35 cellular contexts compared by ENCODE assay signal in the genomic region with DNA sequence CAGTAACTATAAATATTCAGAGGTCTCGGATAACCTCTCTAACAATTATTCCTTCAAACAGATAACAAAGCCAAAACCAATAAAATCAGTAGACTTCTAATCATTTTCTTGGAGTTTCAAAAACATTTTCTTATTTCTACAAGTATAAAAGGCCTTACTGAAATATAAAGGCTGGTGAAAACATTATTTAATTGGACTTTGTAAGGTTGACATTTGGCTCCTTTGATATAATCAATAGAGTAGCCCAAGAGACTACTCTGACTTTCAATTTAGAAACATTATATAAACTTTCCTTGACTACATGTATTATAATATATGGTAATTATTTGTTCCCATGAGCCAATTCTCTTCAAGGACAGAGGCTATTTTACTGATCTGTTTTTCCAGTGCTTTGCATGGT.
DNase-seq lines count a peak whose midpoint lies in the region; ATAC-seq, FAIRE-seq and TF ChIP-seq lines count a peak whose summit lies in the region.
"Had no signal": no experiment of that assay in that cellular context is flagged by ENCODE, and none has a peak within 500 bp of the region (broad histone marks: within the 10 kb centered on the region; RNA-seq: fewer than 3 reads in every experiment).

No MANE protein-coding gene starts in this region.

- no peak overlapping the region for H3K4me3 Mint-ChIP-seq in type B pancreatic cell
- H3K4me3 Mint-ChIP-seq: B cell; CD14-positive monocyte; CD4-positive, alpha-beta T cell; CD8-positive, alpha-beta memory T cell; CD8-positive, alpha-beta T cell had no signal

- WGBS in liver = 63% methylated on average over 1 of the region's 1 CpG
- WGBS in HepG2 (ENCODE audit: low lambda C conversion rate) = 97% methylated on average over 1 of the region's 1 CpG
- WGBS in right lobe of liver (ENCODE audit: insufficient coverage, low coverage, low lambda C conversion rate, missing lambda C conversion rate) = 50% methylated on average over 1 of the region's 1 CpG

- no peaks in the 10 kb centered on the region for H3K79me2 ChIP-seq in HepG2 (ENCODE audit: insufficient read depth, low read length)

- H3K27ac Mint-ChIP-seq in type B pancreatic cell = no peak overlapping the region

- H3K27ac ChIP-seq in liver (ENCODE audit: low read depth in 1 of 2, low read length in 2 of 2) = no peak overlapping the region
- no peak overlapping the region for H3K27ac ChIP-seq in HepG2 (ENCODE audit: extremely low read length, insufficient read depth, low read length)
- no peak overlapping the region for H3K27ac ChIP-seq in right lobe of liver
- H3K27ac ChIP-seq: 22Rv1; A549; BLaER1; BLaER1 treated with 17β-estradiol and CSF1 and Interleukin-3, amounts not matched to agents 10 nM and 100 nM; C4-2B had no signal

- TF ChIP-seq POLR2A in HepG2 (IDR thresholded peaks at IDR 0.05; ENCODE audit: insufficient read depth in 1 of 2, low read depth in 2 of 2, low read length in 2 of 2) (no peak), right lobe of liver (IDR thresholded peaks at IDR 0.05) (no peak)

- BruUV-seq in HepG2 (replicated peaks; lab: Mats Ljungman, UMichigan) = no TSS peak

- H3K4me1 ChIP-seq in liver (ENCODE audit: control insufficient read depth in 4 of 4, insufficient read depth in 4 of 4, low read length in 3 of 4) (peaks cover 1 to 6% (median 6%) of the 10 kb centered on the region in 4 donors), HepG2 (ENCODE audit: insufficient read depth, low read length) (no peaks in the 10 kb centered on the region), right lobe of liver (peaks cover 0 to 18% (median 0%) of the 10 kb centered on the region in 4 donors)
- H3K4me1 ChIP-seq: BE2C, BLaER1, Caco-2 had no signal

- no peaks in the 10 kb centered on the region for H3K27me3 ChIP-seq in liver (ENCODE audit: control insufficient read depth in 4 of 4, insufficient read depth in 4 of 4, low read length in 3 of 4)
- H3K27me3 ChIP-seq in HepG2 (ENCODE audit: control insufficient read depth in 1 of 2, insufficient read depth in 2 of 2, low read length in 2 of 2) = no peaks in the 10 kb centered on the region
- H3K27me3 ChIP-seq in right lobe of liver = no peaks in the 10 kb centered on the region
- H3K27me3 ChIP-seq: BE2C; BLaER1; BLaER1 treated with 17β-estradiol and CSF1 and Interleukin-3, amounts not matched to agents 10 nM and 100 nM had no signal

- TF ChIP-seq CTCF in liver (IDR thresholded peaks at IDR 0.05; ENCODE audit: low read depth, low read length, missing input control) (no peak), HepG2 (CRISPR knock-in tag; IDR thresholded peaks at IDR 0.05) (no peak), right lobe of liver (IDR thresholded peaks at IDR 0.05) (no peak), type B pancreatic cell (conservative IDR thresholded peaks at IDR 0.05) (no peak)

- peaks cover 23% of the 10 kb centered on the region for H3K36me3 Mint-ChIP-seq in type B pancreatic cell

- no peak for ATAC-seq in HepG2
- ATAC-seq in left lobe of liver = peak; percentile 76
- ATAC-seq in right lobe of liver = peak; percentile 49 to 70 (median 65)
- ATAC-seq: A549; CD8-positive, alpha-beta T cell had no signal

- TF ChIP-seq EP300 in HepG2 (IDR thresholded peaks at IDR 0.05; ENCODE audit: low read depth in 2 of 2, low read length in 2 of 2) = no peak
- no peak for TF ChIP-seq EP300 in HepG2 (CRISPR knock-in tag; IDR thresholded peaks at IDR 0.05; ENCODE audit: borderline replicate concordance)

- CTCF ChIA-PET in HepG2 (lab: Yijun Ruan, JAX; ENCODE audit: low intra/inter-chr PET ratio, low total read pairs) = no interaction called here

- H3K9me3 ChIP-seq in liver (ENCODE audit: control insufficient read depth in 4 of 4, low read length in 3 of 4) (peaks cover 0 to 8% (median 2%) of the 10 kb centered on the region in 4 donors), HepG2 (ENCODE audit: low read length) (no peaks in the 10 kb centered on the region; the same call in 1 of the 2 replicates), right lobe of liver (no peaks in the 10 kb centered on the region)
- H3K9me3 ChIP-seq: A549, BE2C had no signal

- peaks cover 0 to 2% (median 0%) of the 10 kb centered on the region in 4 donors for H3K36me3 ChIP-seq in liver (ENCODE audit: control insufficient read depth in 4 of 4, insufficient read depth in 3 of 4, low read depth in 1 of 4, low read length in 3 of 4)
- H3K36me3 ChIP-seq in HepG2 (replicated peaks in 1 of 2; ENCODE audit: control insufficient read depth in 1 of 2, insufficient read depth in 2 of 2, low read length in 2 of 2) = peaks cover 0 to 4% of the 10 kb centered on the region in 2 experiments; a peak in 1 of 5 replicates
- H3K36me3 ChIP-seq in right lobe of liver = no peaks in the 10 kb centered on the region
- H3K36me3 ChIP-seq: BE2C had no signal

- intact Hi-C loops in HepG2 (cut with micrococcal nuclease; ENCODE audit: unreplicated experiment) (no loop called here), right lobe of liver (cut with DNase I) (no loop called here)

- peaks cover 7% of the 10 kb centered on the region for H3K9me3 Mint-ChIP-seq in type B pancreatic cell

- H3K4me2 ChIP-seq in HepG2 (ENCODE audit: low read depth, low read length) = no peak overlapping the region
- H3K4me2 ChIP-seq: A549; BLaER1; BLaER1 treated with 17β-estradiol and CSF1 and Interleukin-3, amounts not matched to agents 10 nM and 100 nM had no signal

- H3K9ac ChIP-seq in liver (ENCODE audit: low read depth in 1 of 2, low read length in 2 of 2) = no peak overlapping the region
- H3K9ac ChIP-seq in HepG2 (ENCODE audit: insufficient read depth, low read depth, low read length) = no peak overlapping the region
- H3K9ac ChIP-seq: BLaER1; BLaER1 treated with 17β-estradiol and CSF1 and Interleukin-3, amounts not matched to agents 10 nM and 100 nM had no signal

- POLR2A ChIA-PET in HepG2 (lab: Yijun Ruan, JAX) = no interaction called here

- H3K4me3 ChIP-seq in liver (ENCODE audit: low read depth in 1 of 3, low read length in 3 of 3) (no peak overlapping the region), HepG2 (replicated peaks in 1 of 3; ENCODE audit: insufficient read depth in 1 of 3, low read depth in 2 of 3, low read length in 3 of 3) (no peak overlapping the region), right lobe of liver (no peak overlapping the region)
- H3K4me3 ChIP-seq: A549; BLaER1; BLaER1 treated with 17β-estradiol and CSF1 and Interleukin-3, amounts not matched to agents 10 nM and 100 nM had no signal

- TF ChIP-seq RAD21 in liver (IDR thresholded peaks at IDR 0.05) (no peak), HepG2 (CRISPR knock-in tag; IDR thresholded peaks at IDR 0.05) (no peak)

- FAIRE-seq in HepG2 (lab: Jason Lieb, UNC) (no peak), A204.1 (lab: Jason Lieb, UNC) (peak; percentile 41)
- FAIRE-seq: A549, D721Med had no signal

- no peaks in the 10 kb centered on the region for H4K20me1 ChIP-seq in HepG2 (ENCODE audit: insufficient read depth, low read length)
- H4K20me1 ChIP-seq: BLaER1 had no signal

- in situ Hi-C loops in HepG2 (cut with HindIII; ENCODE audit: extremely low pct_ligation_motif_present, low pct_unique_long_range_greater_than_20kb) = no loop called here

- no peaks in the 10 kb centered on the region for H3K27me3 Mint-ChIP-seq in type B pancreatic cell
- H3K27me3 Mint-ChIP-seq: B cell; CD4-positive, alpha-beta memory T cell; CD4-positive, alpha-beta T cell; CD4-positive, CD25-positive, alpha-beta regulatory T cell; CD8-positive, alpha-beta memory T cell had no signal

- H3K4me1 Mint-ChIP-seq in type B pancreatic cell (ENCODE audit: unreplicated experiment) = no peaks in the 10 kb centered on the region

- H2AFZ ChIP-seq in HepG2 (ENCODE audit: low read length) = no peak overlapping the region

- DNase-seq in HepG2 (ENCODE audit: low spot score) (no peak), left lobe of liver (ENCODE audit: low spot score) (no peak), right lobe of liver (no peak), type B pancreatic cell (ENCODE audit: extremely low spot score, unreplicated experiment) (no peak), GM19238 (ENCODE audit: insufficient read length, low spot score) (no peak)
- no peak for DNase-seq in activated CD8-positive, alpha-beta memory T cell treated with anti-CD3 and anti-CD28 coated beads for 24 hours
- DNase-seq: 8988T; ACHN; AML-193; BE2C; Caco-2; Calu3; CD4-positive, alpha-beta memory T cell; CD4-positive, alpha-beta T cell; CD4-positive, CD25-positive, alpha-beta regulatory T cell; CD8-positive, alpha-beta memory T cell; CD8-positive, alpha-beta T cell; COR-L47; DMS 273 treated with DMSO at 0.1 percent for 48 hours; DMS153; DMS53; DMS79; DMS79 treated with DMSO at 0.1 percent for 48 hours; DND-41; EL had no signal

TF ChIP-seq in liver, 16 proteins besides CTCF, POLR2A, EP300 and RAD21 (continues in another document):
- TF ChIP-seq NR2F2 (IDR thresholded peaks at IDR 0.05) (no peak), SP1 (IDR thresholded peaks at IDR 0.05) (peak; percentile 37), YY1 (IDR thresholded peaks at IDR 0.05) (no peak)
- TF ChIP-seq, protein P1, sequence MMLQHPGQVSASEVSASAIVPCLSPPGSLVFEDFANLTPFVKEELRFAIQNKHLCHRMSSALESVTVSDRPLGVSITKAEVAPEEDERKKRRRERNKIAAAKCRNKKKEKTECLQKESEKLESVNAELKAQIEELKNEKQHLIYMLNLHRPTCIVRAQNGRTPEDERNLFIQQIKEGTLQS (IDR thresholded peaks at IDR 0.05) = no peak

TF ChIP-seq in HepG2, 621 proteins besides CTCF, POLR2A, EP300 and RAD21:
- TF ChIP-seq ZNF205 (CRISPR knock-in tag; IDR thresholded peaks at IDR 0.05) (no peak), ZFP36 (IDR thresholded peaks at IDR 0.05; ENCODE audit: borderline replicate concordance, low read depth, low read length, partially characterized antibody) (no peak)
